Comparison of ENCODE assay signal across 9 cellular contexts in the genomic region with DNA sequence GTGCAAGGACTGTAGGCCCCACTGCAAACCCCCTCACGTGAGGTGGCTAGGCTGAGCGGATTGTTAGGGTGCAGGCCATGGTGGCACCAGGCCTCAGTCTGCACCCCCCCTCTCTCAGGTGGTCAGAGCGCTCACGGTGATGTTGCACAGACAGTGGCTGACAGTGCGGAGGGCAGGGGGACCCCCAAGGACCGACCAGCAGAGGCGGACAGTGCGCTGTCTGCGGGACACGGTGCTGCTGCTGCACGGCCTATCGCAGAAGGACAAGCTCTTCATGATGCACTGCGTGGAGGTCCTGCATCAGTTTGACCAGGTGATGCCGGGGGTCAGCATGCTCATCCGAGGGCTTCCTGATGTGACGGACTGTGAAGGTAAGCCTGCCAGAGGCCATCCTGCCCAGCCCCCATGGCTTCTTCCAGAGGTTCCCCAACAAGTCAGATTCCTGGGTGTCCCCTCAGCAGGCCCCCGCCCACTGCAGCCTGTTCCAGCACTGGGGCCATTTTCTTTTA. TPM values are rescaled to one million over a fixed set of nuclear protein-coding genes. Genes with fewer than 3 reads are reported as not detected.
DNase-seq lines count a peak whose midpoint lies in the region; ATAC-seq and TF ChIP-seq lines count a peak whose summit lies in the region.
"Had no signal": no experiment of that assay in that cellular context is flagged by ENCODE, and none has a peak within 500 bp of the region (broad histone marks: within the 10 kb centered on the region; RNA-seq: fewer than 3 reads in every experiment).

No MANE protein-coding gene starts in this region.

- H3K27ac ChIP-seq in BLaER1 treated with 17β-estradiol and CSF1 and Interleukin-3, amounts not matched to agents 10 nM and 100 nM: peak overlapping the region in 10 of 11 experiments; percentile 28 to 100 (median 96); a peak in 18 of 22 replicates
- H3K27ac ChIP-seq in RWPE1: peak overlapping the region; percentile 100
- H3K27ac ChIP-seq in esophagus squamous epithelium: peak overlapping the region; percentile 91 to 100 (median 99)
- peak overlapping the region; percentile 14 for H3K27ac ChIP-seq in trophoblast cell (ENCODE audit: low read depth, low read length)

- no peak for TF ChIP-seq POLR2A in esophagus squamous epithelium (IDR thresholded peaks at IDR 0.05)

- no peak overlapping the region for H3K4ac ChIP-seq in trophoblast cell (ENCODE audit: low read depth, low read length)

- no peak overlapping the region for H2BK12ac ChIP-seq in trophoblast cell (ENCODE audit: low read length)

- intact Hi-C loops in esophagus squamous epithelium (cut with DNase I): loop anchor here (5.0 kb wide), 2 partner anchors 38 to 88 kb away; partner anchors contain the start of gene SHISA5

- H3K36me3 ChIP-seq in BLaER1 treated with 17β-estradiol and CSF1 and Interleukin-3, amounts not matched to agents 10 nM and 100 nM: peaks cover 45 to 87% (median 70%) of the 10 kb centered on the region in 11 experiments
- H3K36me3 ChIP-seq in esophagus squamous epithelium: peaks cover 20 to 80% (median 37%) of the 10 kb centered on the region in 3 donors
- peaks cover 51 to 62% of the 10 kb centered on the region in 2 experiments for H3K36me3 ChIP-seq in trophoblast cell (ENCODE audit: control insufficient read depth in 1 of 2, insufficient read depth in 2 of 2, low read length in 2 of 2)

- TF ChIP-seq CTCF in RWPE1 (conservative IDR thresholded peaks at IDR 0.05; ENCODE audit: low read depth) (no peak), esophagus squamous epithelium (IDR thresholded peaks at IDR 0.05) (no peak)

- no peak overlapping the region for H4K8ac ChIP-seq in trophoblast cell (ENCODE audit: low read depth, low read length)

- no peak for ATAC-seq in HG02571 (IDR thresholded peaks at IDR 0.05; ENCODE audit: unreplicated experiment)
- ATAC-seq in GM21786 (IDR thresholded peaks at IDR 0.05; ENCODE audit: unreplicated experiment): no peak
- ATAC-seq in HG02938 (IDR thresholded peaks at IDR 0.05; ENCODE audit: unreplicated experiment): no peak

- no peak overlapping the region for H3K23ac ChIP-seq in trophoblast cell (ENCODE audit: low read length)

- no peaks in the 10 kb centered on the region for H3K27me3 ChIP-seq in BLaER1 treated with 17β-estradiol and CSF1 and Interleukin-3, amounts not matched to agents 10 nM and 100 nM
- no peaks in the 10 kb centered on the region for H3K27me3 ChIP-seq in esophagus squamous epithelium
- no peaks in the 10 kb centered on the region for H3K27me3 ChIP-seq in trophoblast cell (ENCODE audit: insufficient read depth, low read length)

- H3K9me3 ChIP-seq in BLaER1 treated with 17β-estradiol and CSF1 and Interleukin-3, amounts not matched to agents 10 nM and 100 nM (replicated peaks in 1 of 11): no peaks in the 10 kb centered on the region
- H3K9me3 ChIP-seq in esophagus squamous epithelium (no peaks in the 10 kb centered on the region), trophoblast cell (ENCODE audit: insufficient read depth, low read depth, low read length) (no peaks in the 10 kb centered on the region)

- H2BK120ac ChIP-seq in trophoblast cell (ENCODE audit: insufficient read depth, low read length, poor library complexity): no peak overlapping the region

- no peak overlapping the region for H3K18ac ChIP-seq in trophoblast cell (ENCODE audit: low read length)

- POLR2A ChIA-PET in RWPE1 (lab: Yijun Ruan, JAX; ENCODE audit: low non-redundant PET): interaction anchor here (0.5 to 1.8 kb wide), 2 partner anchors 18 to 684 kb away, joined by 5 to 10 read pairs; partner anchors contain the start of gene ATRIP

- CTCF ChIA-PET in RWPE1 (lab: Yijun Ruan, JAX): interaction anchor here (0.6 to 1.1 kb wide), 3 partner anchors 43 to 220 kb away, joined by 3 to 4 read pairs (median 4); no protein-coding TSS in a partner anchor

- H4K20me1 ChIP-seq in BLaER1 treated with 17β-estradiol and CSF1 and Interleukin-3, amounts not matched to agents 10 nM and 100 nM: peaks cover 17 to 44% (median 32%) of the 10 kb centered on the region in 11 experiments; a peak in 19 of 22 replicates

- peaks cover 6% of the 10 kb centered on the region for H3K79me2 ChIP-seq in trophoblast cell (ENCODE audit: control insufficient read depth, insufficient read depth, low read length, poor library complexity)

- H3K4me1 ChIP-seq in BLaER1 treated with 17β-estradiol and CSF1 and Interleukin-3, amounts not matched to agents 10 nM and 100 nM: peaks cover 40 to 59% (median 51%) of the 10 kb centered on the region in 10 experiments
- H3K4me1 ChIP-seq in esophagus squamous epithelium (peaks cover 45 to 56% (median 46%) of the 10 kb centered on the region in 3 donors), trophoblast cell (ENCODE audit: control insufficient read depth in 1 of 2, insufficient read depth in 2 of 2, low read length in 2 of 2) (peaks cover 11 to 14% of the 10 kb centered on the region in 2 experiments)

- H3K4me2 ChIP-seq in BLaER1 treated with 17β-estradiol and CSF1 and Interleukin-3, amounts not matched to agents 10 nM and 100 nM: peak overlapping the region in 9 of 11 experiments; percentile 25 to 100 (median 99); a peak in 18 of 22 replicates
- H3K4me2 ChIP-seq in trophoblast cell (ENCODE audit: low read length): no peak overlapping the region

- H2AK5ac ChIP-seq in trophoblast cell (ENCODE audit: low read length): no peak overlapping the region

- peak overlapping the region in 9 of 11 experiments; percentile 85 to 99 (median 93); a peak in 15 of 22 replicates for H3K9ac ChIP-seq in BLaER1 treated with 17β-estradiol and CSF1 and Interleukin-3, amounts not matched to agents 10 nM and 100 nM
- no peak overlapping the region for H3K9ac ChIP-seq in trophoblast cell (ENCODE audit: low read length)

- H3K79me1 ChIP-seq in trophoblast cell (ENCODE audit: low read length): peaks cover 10% of the 10 kb centered on the region

- no peak overlapping the region for H3K14ac ChIP-seq in trophoblast cell (ENCODE audit: low read length)

- no peak overlapping the region for H4K91ac ChIP-seq in trophoblast cell (ENCODE audit: low read depth, low read length)

- H2BK5ac ChIP-seq in trophoblast cell (ENCODE audit: low read depth, low read length, poor library complexity): no peak overlapping the region

- no peak overlapping the region for H2AFZ ChIP-seq in trophoblast cell (ENCODE audit: insufficient read depth, low read length, poor library complexity)

- H4K12ac ChIP-seq in trophoblast cell (ENCODE audit: low read depth, low read length): no peak overlapping the region

- 100% methylated on average over 1 to 3 of the region's 17 CpGs for WGBS in esophagus squamous epithelium, 2 donors
- no CpG with 5 or more reads among the region's 17 CpGs for WGBS in trophoblast cell (ENCODE audit: extremely low coverage, insufficient coverage, insufficient read length)

- no peak overlapping the region for H3K4me3 ChIP-seq in BLaER1 treated with 17β-estradiol and CSF1 and Interleukin-3, amounts not matched to agents 10 nM and 100 nM
- H3K4me3 ChIP-seq in esophagus squamous epithelium: no peak overlapping the region
- no peak overlapping the region for H3K4me3 ChIP-seq in trophoblast cell (ENCODE audit: low read depth, low read length)

- DNase-seq in RWPE1 (ENCODE audit: low spot score) (no peak), esophagus squamous epithelium (lab: John Stamatoyannopoulos, UW) (no peak), trophoblast cell (no peak), NCI-H2227 treated with DMSO at 0.1 percent for 48 hours (lab: John Stamatoyannopoulos, UW) (no peak)
- DNase-seq: NCI-H1694 had no signal

RNA-seq across cellular contexts. Expression of gene ATRIP, which starts 18.2 kb away (rescaled TPM):
- 1 to 10 TPM; 4.8 to 8.9 (median 7.1) TPM for total RNA-seq in esophagus squamous epithelium
- 9.1 and 9.8 TPM in 2 replicates for polyA plus RNA-seq in trophoblast cell (2013)

RNA-seq across cellular contexts. Expression of gene TMA7, which starts 24.7 kb away (rescaled TPM):
- 100 to 1,000 TPM; 293 to 431 (median 357) TPM for total RNA-seq in esophagus squamous epithelium
- polyA plus RNA-seq in trophoblast cell (2013): 586 and 607 TPM in 2 replicates

RNA-seq across cellular contexts. Expression of gene CCDC51, which starts 24.8 kb away (rescaled TPM):
- total RNA-seq in esophagus squamous epithelium: 10 to 100 TPM; 15.1 to 31.3 (median 18.2) TPM
- 11.1 and 11.5 TPM in 2 replicates for polyA plus RNA-seq in trophoblast cell (2013)

RNA-seq across cellular contexts. Expression of gene PLXNB1, which starts 34.9 kb away (rescaled TPM):
- 100 to 1,000 TPM in 3 of 4 donors, 10 to 100 TPM in 1; 57.7 to 215 (median 128) TPM for total RNA-seq in esophagus squamous epithelium
- 48.1 and 50.4 TPM in 2 replicates for polyA plus RNA-seq in trophoblast cell (2013)

RNA-seq across cellular contexts. Expression of gene SHISA5, which starts 39.2 kb away (rescaled TPM):
- total RNA-seq in esophagus squamous epithelium: 100 to 1,000 TPM in 2 of 4 donors, 10 to 100 TPM in 2; 71.8 to 138 (median 115) TPM
- 314 and 318 TPM in 2 replicates for polyA plus RNA-seq in trophoblast cell (2013)

Comparison
In these comparisons a context has a peak if more than half of its experiments do, and no peak if none do; other contexts are left out.
1. H3K27ac ChIP-seq: peak in every context shown above with its lines; median percentile 100 in RWPE1; 99 in esophagus squamous epithelium; 96 in BLaER1 treated with 17β-estradiol and CSF1 and Interleukin-3, amounts not matched to agents 10 nM and 100 nM; 14 in trophoblast cell.